In the genomic region with DNA sequence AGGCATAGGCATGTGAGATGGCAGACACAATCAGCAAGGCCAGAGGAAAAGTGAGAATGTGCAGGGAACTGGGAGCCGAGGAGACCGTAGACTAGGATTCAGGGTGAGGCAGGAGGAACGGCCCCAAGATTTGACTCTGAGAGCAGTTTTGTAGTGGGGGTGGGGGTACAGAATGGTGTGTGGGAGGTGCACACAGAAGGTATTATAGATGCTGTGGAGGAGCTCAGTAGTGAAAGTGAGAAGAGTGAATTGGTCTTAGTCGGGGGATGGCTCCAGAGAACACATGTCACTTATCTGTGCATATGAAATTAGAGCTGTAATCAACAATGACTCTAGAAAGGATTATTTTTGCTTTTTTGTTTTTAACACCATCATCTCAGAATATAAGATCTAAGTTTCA, we compare ENCODE assay signal across 25 cellular contexts. TPM values are rescaled to one million over a fixed set of nuclear protein-coding genes. Genes with fewer than 3 reads are reported as not detected.
DNase-seq lines count a peak whose midpoint lies in the region; ATAC-seq, FAIRE-seq and TF ChIP-seq lines count a peak whose summit lies in the region.
"Had no signal": no experiment of that assay in that cellular context is flagged by ENCODE, and none has a peak within 500 bp of the region (broad histone marks: within the 10 kb centered on the region; RNA-seq: fewer than 3 reads in every experiment).

No MANE protein-coding gene starts in this region.

- no peak overlapping the region for H3K9ac ChIP-seq in subcutaneous abdominal adipose tissue (ENCODE audit: low read length in 5 of 5)
- H3K9ac ChIP-seq in kidney (ENCODE audit: low read length in 2 of 2): no peak overlapping the region

- intact Hi-C loops in Right ventricle myocardium superior (cut with DNase I): loop anchor here (5.0 kb wide), 1 partner anchor 78 kb away; no protein-coding TSS in a partner anchor
- intact Hi-C loops in kidney (cut with DNase I): loop anchor here (10.0 kb wide), 1 partner anchor 80 kb away; no protein-coding TSS in a partner anchor

- CTCF ChIA-PET in HEK293 (lab: Yijun Ruan, JAX): interaction anchor here (0.7 to 4.7 kb wide), 3 partner anchors 18 to 79 kb away, joined by 3 to 19 read pairs (median 4); no protein-coding TSS in a partner anchor

- POLR2A ChIA-PET in HEK293 (lab: Yijun Ruan, JAX): no interaction called here

- peak overlapping the region; percentile 87 for H3K27ac ChIP-seq in cardiac muscle cell
- H3K27ac ChIP-seq in HEK293 (ENCODE audit: extremely low read depth, low read depth, low read length): no peak overlapping the region
- H3K27ac ChIP-seq in subcutaneous abdominal adipose tissue (ENCODE audit: low read depth, low read length): peak overlapping the region; percentile 64
- no peak overlapping the region for H3K27ac ChIP-seq in kidney (ENCODE audit: low read depth in 2 of 2, low read length in 2 of 2)
- H3K27ac ChIP-seq: left lung, right lobe of liver had no signal

- no peak overlapping the region for H3K4me3 Mint-ChIP-seq in central memory CD8-positive, alpha-beta T cell
- H3K4me3 Mint-ChIP-seq: activated CD4-positive, alpha-beta memory T cell treated with anti-CD3 and anti-CD28 coated beads, Interleukin-2, amount 10 ng/mL, durations not matched to agents 7 days and 5 days; activated naive CD4-positive, alpha-beta T cell treated with anti-CD3 and anti-CD28 coated beads for 36 hours had no signal

- no peaks in the 10 kb centered on the region for H3K27me3 Mint-ChIP-seq in central memory CD8-positive, alpha-beta T cell
- H3K27me3 Mint-ChIP-seq: activated CD4-positive, alpha-beta memory T cell treated with anti-CD3 and anti-CD28 coated beads, Interleukin-2, amount 10 ng/mL, durations not matched to agents 7 days and 5 days had no signal

- no peak for TF ChIP-seq CTCF in cardiac muscle cell (IDR thresholded peaks at IDR 0.05; ENCODE audit: low read depth, low read length)
- no peak for TF ChIP-seq CTCF in HEK293 (tag by site-specific recombination; IDR thresholded peaks at IDR 0.05)
- no peak for TF ChIP-seq CTCF in kidney (IDR thresholded peaks at IDR 0.05; ENCODE audit: borderline replicate concordance, extremely low read depth, insufficient read depth)

- H3K36me3 Mint-ChIP-seq in central memory CD8-positive, alpha-beta T cell (ENCODE audit: insufficient read depth): peaks cover 14% of the 10 kb centered on the region

- peaks cover 58% of the 10 kb centered on the region for H3K4me1 Mint-ChIP-seq in central memory CD8-positive, alpha-beta T cell

- H3K9me3 ChIP-seq in cardiac muscle cell (ENCODE audit: low read depth) (no peaks in the 10 kb centered on the region), HEK293 (ENCODE audit: control insufficient read depth, insufficient read depth, low read depth, low read length) (no peaks in the 10 kb centered on the region), subcutaneous abdominal adipose tissue (ENCODE audit: control insufficient read depth in 5 of 5, low read length in 5 of 5) (no peaks in the 10 kb centered on the region), kidney (ENCODE audit: control insufficient read depth in 1 of 2, low read length in 2 of 2) (no peaks in the 10 kb centered on the region)
- H3K9me3 ChIP-seq: left lung, right lobe of liver, upper lobe of left lung had no signal

- no peak for ATAC-seq in Right ventricle myocardium superior (ENCODE audit: poor library complexity)
- ATAC-seq in central memory CD8-positive, alpha-beta T cell (replicated peaks; ENCODE audit: extremely low read depth, poor library complexity, severe bottlenecking): no peak
- ATAC-seq in HG03520 (IDR thresholded peaks at IDR 0.05; ENCODE audit: unreplicated experiment): no peak

- no peaks in the 10 kb centered on the region for H3K27me3 ChIP-seq in cardiac muscle cell
- H3K27me3 ChIP-seq in subcutaneous abdominal adipose tissue (ENCODE audit: control insufficient read depth in 5 of 5, insufficient read depth in 4 of 5, low read length in 5 of 5): no peaks in the 10 kb centered on the region
- H3K27me3 ChIP-seq: left lung, right lobe of liver, upper lobe of left lung had no signal

- H3K36me3 ChIP-seq in cardiac muscle cell: peaks cover 3% of the 10 kb centered on the region
- H3K36me3 ChIP-seq in HEK293 (ENCODE audit: control insufficient read depth in 2 of 2, insufficient read depth in 1 of 2, low read length in 2 of 2): peaks cover 19 to 42% of the 10 kb centered on the region in 2 experiments
- H3K36me3 ChIP-seq in subcutaneous abdominal adipose tissue (ENCODE audit: control insufficient read depth in 5 of 5, insufficient read depth in 5 of 5, low read length in 5 of 5): peaks cover 5 to 21% (median 13%) of the 10 kb centered on the region in 5 donors
- peaks cover 4 to 12% of the 10 kb centered on the region in 2 donors for H3K36me3 ChIP-seq in kidney (ENCODE audit: control insufficient read depth in 1 of 2, insufficient read depth in 2 of 2, low read length in 2 of 2)
- H3K36me3 ChIP-seq: right lobe of liver had no signal

- peaks cover 56% of the 10 kb centered on the region for H3K4me1 ChIP-seq in cardiac muscle cell (ENCODE audit: low read depth)
- peaks cover 4% of the 10 kb centered on the region; the same call in 1 of the 2 replicates for H3K4me1 ChIP-seq in HEK293 (ENCODE audit: control insufficient read depth, insufficient read depth, low read length)
- peaks cover 0 to 52% (median 32%) of the 10 kb centered on the region in 5 donors for H3K4me1 ChIP-seq in subcutaneous abdominal adipose tissue (ENCODE audit: control insufficient read depth in 5 of 5, insufficient read depth in 5 of 5, low read length in 5 of 5)
- H3K4me1 ChIP-seq in kidney (ENCODE audit: control insufficient read depth in 1 of 2, insufficient read depth in 1 of 2, low read depth in 1 of 2, low read length in 2 of 2): peaks cover 6 to 8% of the 10 kb centered on the region in 2 donors

- no peak for FAIRE-seq in kidney (lab: Jason Lieb, UNC)
- FAIRE-seq: colon, H1 had no signal

- H3K4me3 ChIP-seq in cardiac muscle cell: no peak overlapping the region
- H3K4me3 ChIP-seq in HEK293 (ENCODE audit: low read depth, low read length): no peak overlapping the region
- no peak overlapping the region for H3K4me3 ChIP-seq in subcutaneous abdominal adipose tissue (ENCODE audit: low read depth in 1 of 5, low read length in 5 of 5)
- H3K4me3 ChIP-seq in kidney (ENCODE audit: low read length in 2 of 2): no peak overlapping the region
- H3K4me3 ChIP-seq: left lung, right lobe of liver, upper lobe of left lung had no signal

- DNase-seq in cardiac muscle cell (ENCODE audit: low read depth in 1 of 2, low spot score in 1 of 2): no peak
- DNase-seq in Right ventricle myocardium superior: no peak
- no peak for DNase-seq in central memory CD8-positive, alpha-beta T cell (ENCODE audit: low spot score in 2 of 2)
- no peak for DNase-seq in kidney
- DNase-seq in NCI-H526 treated with DMSO at 0.1 percent for 48 hours (lab: John Stamatoyannopoulos, UW): no peak
- DNase-seq: 8988T; activated CD4-positive, alpha-beta memory T cell treated with anti-CD3 and anti-CD28 coated beads, Interleukin-2, amount 10 ng/mL, durations not matched to agents 7 days and 5 days; activated CD4-positive, alpha-beta T cell treated with anti-CD3 and anti-CD28 coated beads for 1 hour; activated CD8-positive, alpha-beta memory T cell treated with anti-CD3 and anti-CD28 coated beads, Interleukin-2, amount 50 U/mL, for 4 hours; activated naive CD4-positive, alpha-beta T cell treated with anti-CD3 and anti-CD28 coated beads for 36 hours; amygdala; effector CD8-positive, alpha-beta T cell; left lung; MM.1S; NCI-H2029; NCI-H524 treated with DMSO at 0.1 percent for 48 hours; posterior cingulate gyrus; right lobe of liver; SHP77 treated with DMSO at 0.1 percent for 48 hours had no signal

- peak overlapping the region; percentile 11 for H3K27ac Mint-ChIP-seq in central memory CD8-positive, alpha-beta T cell (ENCODE audit: low read depth)
- H3K27ac Mint-ChIP-seq: activated CD4-positive, alpha-beta memory T cell treated with anti-CD3 and anti-CD28 coated beads, Interleukin-2, amount 10 ng/mL, durations not matched to agents 7 days and 5 days; activated naive CD4-positive, alpha-beta T cell treated with anti-CD3 and anti-CD28 coated beads for 36 hours had no signal

- no peaks in the 10 kb centered on the region for H3K9me3 Mint-ChIP-seq in central memory CD8-positive, alpha-beta T cell
- H3K9me3 Mint-ChIP-seq: activated CD4-positive, alpha-beta memory T cell treated with anti-CD3 and anti-CD28 coated beads, Interleukin-2, amount 10 ng/mL, durations not matched to agents 7 days and 5 days; activated naive CD4-positive, alpha-beta T cell treated with anti-CD3 and anti-CD28 coated beads for 36 hours had no signal

TF ChIP-seq in HEK293, 187 proteins besides CTCF, POLR2A, EP300 and RAD21 (continues in another document):
- TF ChIP-seq, protein P1, sequence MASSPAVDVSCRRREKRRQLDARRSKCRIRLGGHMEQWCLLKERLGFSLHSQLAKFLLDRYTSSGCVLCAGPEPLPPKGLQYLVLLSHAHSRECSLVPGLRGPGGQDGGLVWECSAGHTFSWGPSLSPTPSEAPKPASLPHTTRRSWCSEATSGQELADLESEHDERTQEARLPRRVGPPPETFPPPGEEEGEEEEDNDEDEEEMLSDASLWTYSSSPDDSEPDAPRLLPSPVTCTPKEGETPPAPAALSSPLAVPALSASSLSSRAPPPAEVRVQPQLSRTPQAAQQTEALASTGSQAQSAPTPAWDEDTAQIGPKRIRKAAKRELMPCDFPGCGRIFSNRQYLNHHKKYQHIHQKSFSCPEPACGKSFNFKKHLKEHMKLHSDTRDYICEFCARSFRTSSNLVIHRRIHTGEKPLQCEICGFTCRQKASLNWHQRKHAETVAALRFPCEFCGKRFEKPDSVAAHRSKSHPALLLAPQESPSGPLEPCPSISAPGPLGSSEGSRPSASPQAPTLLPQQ (tag by site-specific recombination; IDR thresholded peaks at IDR 0.05): no peak
- no peak for TF ChIP-seq ZNF366 (tag by site-specific recombination; conservative IDR thresholded peaks at IDR 0.05)
- TF ChIP-seq, protein P2, sequence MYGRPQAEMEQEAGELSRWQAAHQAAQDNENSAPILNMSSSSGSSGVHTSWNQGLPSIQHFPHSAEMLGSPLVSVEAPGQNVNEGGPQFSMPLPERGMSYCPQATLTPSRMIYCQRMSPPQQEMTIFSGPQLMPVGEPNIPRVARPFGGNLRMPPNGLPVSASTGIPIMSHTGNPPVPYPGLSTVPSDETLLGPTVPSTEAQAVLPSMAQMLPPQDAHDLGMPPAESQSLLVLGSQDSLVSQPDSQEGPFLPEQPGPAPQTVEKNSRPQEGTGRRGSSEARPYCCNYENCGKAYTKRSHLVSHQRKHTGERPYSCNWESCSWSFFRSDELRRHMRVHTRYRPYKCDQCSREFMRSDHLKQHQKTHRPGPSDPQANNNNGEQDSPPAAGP (tag by site-specific recombination; IDR thresholded peaks at IDR 0.05): no peak

RNA-seq across cellular contexts. Expression of a gene that starts 11.9 kb away (rescaled TPM):
- 78.9 and 115 TPM in 2 replicates for total RNA-seq in cardiac muscle cell
- polyA plus RNA-seq in cardiac muscle cell: 40.5 and 43.4 TPM in 2 replicates
- 71.3 TPM for total RNA-seq in Right ventricle myocardium superior
- 104 TPM for total RNA-seq in kidney
- 44.9 TPM for polyA plus RNA-seq in kidney (ENCODE audit: insufficient read depth, low read depth, low replicate concordance)

RNA-seq across cellular contexts. Expression of a gene that starts 12.3 kb away (rescaled TPM):
- total RNA-seq in cardiac muscle cell (39.0 and 49.3 TPM in 2 replicates), Right ventricle myocardium superior (54.0 TPM), kidney (41.4 TPM)
- polyA plus RNA-seq in cardiac muscle cell (67.0 and 88.7 TPM in 2 replicates), kidney (ENCODE audit: insufficient read depth, low read depth, low replicate concordance) (39.3 TPM)

Comparison
In these comparisons a context has a peak if more than half of its experiments do, and no peak if none do; other contexts are left out.
1. H3K27ac ChIP-seq: peak in cardiac muscle cell (single experiment) and subcutaneous abdominal adipose tissue (single experiment); none in HEK293 (single experiment) and kidney (0 of 2).